In genomic region chr15:77538011-77538410, GRCh38 we compare ENCODE assay signal across 10 cellular contexts.
A peak's percentile ranks its signal among the peaks of the same experiment; 100 is the strongest.
DNase-seq lines count a peak whose midpoint lies in the region; ATAC-seq and TF ChIP-seq lines count a peak whose summit lies in the region.
"Had no signal": no experiment of that assay in that cellular context is flagged by ENCODE, and none has a peak within 500 bp of the region (broad histone marks: within the 10 kb centered on the region; RNA-seq: fewer than 3 reads in every experiment).

No MANE protein-coding gene starts in this region.

- no peaks in the 10 kb centered on the region for H3K9me3 ChIP-seq in esophagus muscularis mucosa
- H3K9me3 ChIP-seq in gastrocnemius medialis, result no peaks in the 10 kb centered on the region

- H3K4me3 Mint-ChIP-seq in naive B cell, result peak overlapping the region; percentile 63 to 92 (median 79)
- no peak overlapping the region for H3K4me3 Mint-ChIP-seq in activated T-helper 1 cell treated with anti-CD3 and anti-CD28 coated beads, Interleukin-12 subunit alpha, Interleukin-12 subunit beta, Interleukin-2, Interleukin-4 antibody, amounts not matched to agents 30 ng/mL and 10 ng/mL and 1 ng/mL, durations not matched to agents 14 hours and 24 hours and 36 hours

- H3K27ac Mint-ChIP-seq in naive B cell, result peak overlapping the region; percentile 50 to 93 (median 82)
- no peak overlapping the region for H3K27ac Mint-ChIP-seq in activated T-helper 1 cell treated with anti-CD3 and anti-CD28 coated beads, Interleukin-12 subunit alpha, Interleukin-12 subunit beta, Interleukin-2, Interleukin-4 antibody, amounts not matched to agents 30 ng/mL and 10 ng/mL and 1 ng/mL, durations not matched to agents 14 hours and 24 hours and 36 hours

- peaks cover 16 to 28% (median 19%) of the 10 kb centered on the region in 4 donors for H3K4me1 ChIP-seq in esophagus muscularis mucosa
- peaks cover 6 to 10% of the 10 kb centered on the region in 2 donors for H3K4me1 ChIP-seq in gastrocnemius medialis

- DNase-seq in naive B cell, result peak; percentile 57
- no peak for DNase-seq in esophagus muscularis mucosa (ENCODE audit: extremely low spot score)
- DNase-seq in activated T-helper 1 cell treated with anti-CD3 and anti-CD28 coated beads, Interleukin-12 subunit alpha, Interleukin-12 subunit beta, Interleukin-2, Interleukin-4 antibody, amounts not matched to agents 30 ng/mL and 10 ng/mL and 1 ng/mL, durations not matched to agents 14 hours and 24 hours and 36 hours (ENCODE audit: low spot score), result no peak
- DNase-seq in brain microvascular endothelial cell, result no peak
- DNase-seq in gastrocnemius medialis, result no peak
- DNase-seq: activated T-cell treated with anti-CD3 and anti-CD28 coated beads, Interleukin-2, amount 50 U/mL, for 1 hour; mesendoderm had no signal

- H3K27me3 ChIP-seq in esophagus muscularis mucosa (no peaks in the 10 kb centered on the region), brain microvascular endothelial cell (replicated peaks) (no peaks in the 10 kb centered on the region), gastrocnemius medialis (no peaks in the 10 kb centered on the region)

- 70% methylated on average over 4 of the region's 6 CpGs for WGBS in esophagus muscularis mucosa

- no peaks in the 10 kb centered on the region for H3K27me3 Mint-ChIP-seq in naive B cell
- peaks cover 9% of the 10 kb centered on the region for H3K27me3 Mint-ChIP-seq in activated T-helper 1 cell treated with anti-CD3 and anti-CD28 coated beads, Interleukin-12 subunit alpha, Interleukin-12 subunit beta, Interleukin-2, Interleukin-4 antibody, amounts not matched to agents 30 ng/mL and 10 ng/mL and 1 ng/mL, durations not matched to agents 14 hours and 24 hours and 36 hours (ENCODE audit: insufficient read depth)

- H3K36me3 Mint-ChIP-seq in naive B cell, result no peaks in the 10 kb centered on the region
- H3K36me3 Mint-ChIP-seq in activated T-helper 1 cell treated with anti-CD3 and anti-CD28 coated beads, Interleukin-12 subunit alpha, Interleukin-12 subunit beta, Interleukin-2, Interleukin-4 antibody, amounts not matched to agents 30 ng/mL and 10 ng/mL and 1 ng/mL, durations not matched to agents 14 hours and 24 hours and 36 hours (ENCODE audit: low read depth), result no peaks in the 10 kb centered on the region

- TF ChIP-seq POLR2A in esophagus muscularis mucosa (IDR thresholded peaks at IDR 0.05; ENCODE audit: low read depth), result no peak
- TF ChIP-seq POLR2A in gastrocnemius medialis (IDR thresholded peaks at IDR 0.05), result no peak

- no peaks in the 10 kb centered on the region for H3K36me3 ChIP-seq in esophagus muscularis mucosa
- no peaks in the 10 kb centered on the region for H3K36me3 ChIP-seq in brain microvascular endothelial cell (replicated peaks)
- H3K36me3 ChIP-seq in gastrocnemius medialis, result no peaks in the 10 kb centered on the region

- in situ Hi-C loops in brain microvascular endothelial cell (cut with HindIII; ENCODE audit: low pct_ligation_motif_present, low sequenced_read_pairs), result loop anchor here (25.0 kb wide), 1 partner anchor 426 kb away; no protein-coding TSS in a partner anchor
- in situ Hi-C loops in gastrocnemius medialis (cut with MboI; ENCODE audit: low sequenced_read_pairs in 4 of 4), result loop anchor here in 1 of 4 donors (25.0 kb wide), 1 partner anchor 426 kb away; no protein-coding TSS in a partner anchor

- peak; percentile 73 for ATAC-seq in GM18511 (IDR thresholded peaks at IDR 0.05; ENCODE audit: unreplicated experiment)
- ATAC-seq in GM21619 (IDR thresholded peaks at IDR 0.05; ENCODE audit: unreplicated experiment), result peak; percentile 84
- ATAC-seq in HG03558 (IDR thresholded peaks at IDR 0.05; ENCODE audit: extremely low read depth, unreplicated experiment), result peak; percentile 63
- ATAC-seq in naive B cell (ENCODE audit: low read depth in 2 of 2), result peak; percentile 93
- no peak for ATAC-seq in gastrocnemius medialis

- H3K27ac ChIP-seq in esophagus muscularis mucosa (replicated peaks in 1 of 4) (no peak overlapping the region), brain microvascular endothelial cell (no peak overlapping the region), gastrocnemius medialis (no peak overlapping the region)

- H3K9me3 Mint-ChIP-seq in naive B cell, result no peaks in the 10 kb centered on the region
- H3K9me3 Mint-ChIP-seq in activated T-helper 1 cell treated with anti-CD3 and anti-CD28 coated beads, Interleukin-12 subunit alpha, Interleukin-12 subunit beta, Interleukin-2, Interleukin-4 antibody, amounts not matched to agents 30 ng/mL and 10 ng/mL and 1 ng/mL, durations not matched to agents 14 hours and 24 hours and 36 hours, result no peaks in the 10 kb centered on the region

- intact Hi-C loops in esophagus muscularis mucosa (cut with DNase I) (no loop called here), gastrocnemius medialis (cut with DNase I; ENCODE audit: low total_unique reads) (no loop called here)
- intact Hi-C loops in activated T-helper 1 cell treated with anti-CD3 and anti-CD28 coated beads, Interleukin-12 subunit alpha, Interleukin-12 subunit beta, Interleukin-2, Interleukin-4 antibody, amounts not matched to agents 30 ng/mL and 10 ng/mL and 1 ng/mL, durations not matched to agents 14 hours and 24 hours and 36 hours (cut with micrococcal nuclease), result no loop called here

- H3K4me3 ChIP-seq in esophagus muscularis mucosa, result no peak overlapping the region
- no peak overlapping the region for H3K4me3 ChIP-seq in brain microvascular endothelial cell (ENCODE audit: low read depth, low read length)
- H3K4me3 ChIP-seq in gastrocnemius medialis, result no peak overlapping the region

- TF ChIP-seq EP300 in esophagus muscularis mucosa (IDR thresholded peaks at IDR 0.05), result no peak

- no peak for TF ChIP-seq CTCF in esophagus muscularis mucosa (IDR thresholded peaks at IDR 0.05)
- no peak for TF ChIP-seq CTCF in brain microvascular endothelial cell (IDR thresholded peaks at IDR 0.05; ENCODE audit: low read depth, low read length, missing control alignments)
- no peak for TF ChIP-seq CTCF in gastrocnemius medialis (IDR thresholded peaks at IDR 0.05 in 4 of 5, conservative IDR thresholded peaks at IDR 0.05 in 1 of 5)

- peaks cover 48 to 76% (median 63%) of the 10 kb centered on the region in 3 donors for H3K4me1 Mint-ChIP-seq in naive B cell
- peaks cover 7% of the 10 kb centered on the region for H3K4me1 Mint-ChIP-seq in activated T-helper 1 cell treated with anti-CD3 and anti-CD28 coated beads, Interleukin-12 subunit alpha, Interleukin-12 subunit beta, Interleukin-2, Interleukin-4 antibody, amounts not matched to agents 30 ng/mL and 10 ng/mL and 1 ng/mL, durations not matched to agents 14 hours and 24 hours and 36 hours (ENCODE audit: low read depth)

Comparison
In these comparisons a context has a peak if more than half of its experiments do, and no peak if none do; other contexts are left out.
1. ATAC-seq: peak in GM18511 (single experiment), GM21619 (single experiment), HG03558 (single experiment) and naive B cell (2 of 2); none in gastrocnemius medialis (0 of 2).